In genomic region chr7:36986429-36987362, GRCh38 we compare ENCODE assay signal across 8 cellular contexts.
A peak's percentile ranks its signal among the peaks of the same experiment; 100 is the strongest.
DNase-seq lines count a peak whose midpoint lies in the region; ATAC-seq and TF ChIP-seq lines count a peak whose summit lies in the region.

No MANE protein-coding gene starts in this region.

- H3K36me3 ChIP-seq in NT2/D1 (ENCODE audit: insufficient read depth, insufficient read length, low read length), result no peaks in the 10 kb centered on the region

- H3K4me3 ChIP-seq in NT2/D1 (ENCODE audit: insufficient read length, low read depth), result no peak overlapping the region

- peak overlapping the region; percentile 10 for H3K27ac Mint-ChIP-seq in nephron progenitor cell
- no peak overlapping the region for H3K27ac Mint-ChIP-seq in stimulated activated memory B cell treated with anti-CD40 and anti-IgM and Interleukin-4, amounts not matched to agents 10 μg/mL and 1 μg/mL and 100 μg/mL, for 72 hours

- TF ChIP-seq CTCF in nephron progenitor cell (IDR thresholded peaks at IDR 0.05), result peak; percentile 68

- no peaks in the 10 kb centered on the region for H3K4me1 ChIP-seq in NT2/D1 (ENCODE audit: insufficient read depth, insufficient read length)

- no peaks in the 10 kb centered on the region for H3K9me3 ChIP-seq in NT2/D1 (ENCODE audit: insufficient read depth, low read length)

- H3K4me3 Mint-ChIP-seq in activated T-cell treated with anti-CD3 and anti-CD28 coated beads, Interleukin-2, amount 50 U/mL, for 4 hours, result no peak overlapping the region
- peak overlapping the region; percentile 24 for H3K4me3 Mint-ChIP-seq in nephron progenitor cell
- no peak overlapping the region for H3K4me3 Mint-ChIP-seq in stimulated activated memory B cell treated with anti-CD40 and anti-IgM and Interleukin-4, amounts not matched to agents 10 μg/mL and 1 μg/mL and 100 μg/mL, for 72 hours

- DNase-seq in DMS53 treated with DMSO at 0.1 percent for 48 hours (lab: John Stamatoyannopoulos, UW; ENCODE audit: unreplicated experiment) (peak; percentile 15), NT2/D1 (ENCODE audit: low read depth, low spot score) (peak; percentile 75), fibroblast of gingiva (ENCODE audit: low read depth) (peak; percentile 21), nephron progenitor cell (peak; percentile 75), superior temporal gyrus (ENCODE audit: extremely low spot score) (peak; percentile 83)
- peak; percentile 50 for DNase-seq in activated T-cell treated with anti-CD3 and anti-CD28 coated beads, Interleukin-2, amount 50 U/mL, for 4 hours

- H3K4me1 Mint-ChIP-seq in activated T-cell treated with anti-CD3 and anti-CD28 coated beads, Interleukin-2, amount 50 U/mL, for 4 hours (ENCODE audit: low read depth), result peaks cover 23% of the 10 kb centered on the region
- peaks cover 53% of the 10 kb centered on the region for H3K4me1 Mint-ChIP-seq in nephron progenitor cell
- peaks cover 62% of the 10 kb centered on the region for H3K4me1 Mint-ChIP-seq in stimulated activated memory B cell treated with anti-CD40 and anti-IgM and Interleukin-4, amounts not matched to agents 10 μg/mL and 1 μg/mL and 100 μg/mL, for 72 hours

- no peaks in the 10 kb centered on the region for H3K27me3 Mint-ChIP-seq in activated T-cell treated with anti-CD3 and anti-CD28 coated beads, Interleukin-2, amount 50 U/mL, for 4 hours (ENCODE audit: low read depth)
- no peaks in the 10 kb centered on the region for H3K27me3 Mint-ChIP-seq in nephron progenitor cell (ENCODE audit: low read depth, poor library complexity)
- no peaks in the 10 kb centered on the region for H3K27me3 Mint-ChIP-seq in stimulated activated memory B cell treated with anti-CD40 and anti-IgM and Interleukin-4, amounts not matched to agents 10 μg/mL and 1 μg/mL and 100 μg/mL, for 72 hours

- H3K9ac ChIP-seq in NT2/D1 (ENCODE audit: insufficient read length, low read depth), result no peak overlapping the region

- H3K36me3 Mint-ChIP-seq in activated T-cell treated with anti-CD3 and anti-CD28 coated beads, Interleukin-2, amount 50 U/mL, for 4 hours (ENCODE audit: insufficient read depth), result peaks cover 23% of the 10 kb centered on the region
- no peaks in the 10 kb centered on the region for H3K36me3 Mint-ChIP-seq in nephron progenitor cell (ENCODE audit: low read depth)
- H3K36me3 Mint-ChIP-seq in stimulated activated memory B cell treated with anti-CD40 and anti-IgM and Interleukin-4, amounts not matched to agents 10 μg/mL and 1 μg/mL and 100 μg/mL, for 72 hours, result peaks cover 8% of the 10 kb centered on the region

- H3K9me3 Mint-ChIP-seq in activated T-cell treated with anti-CD3 and anti-CD28 coated beads, Interleukin-2, amount 50 U/mL, for 4 hours, result no peaks in the 10 kb centered on the region
- no peaks in the 10 kb centered on the region for H3K9me3 Mint-ChIP-seq in nephron progenitor cell
- H3K9me3 Mint-ChIP-seq in stimulated activated memory B cell treated with anti-CD40 and anti-IgM and Interleukin-4, amounts not matched to agents 10 μg/mL and 1 μg/mL and 100 μg/mL, for 72 hours, result no peaks in the 10 kb centered on the region

- peak; percentile 53 for ATAC-seq in HG03175 (IDR thresholded peaks at IDR 0.05; ENCODE audit: unreplicated experiment)
- peak in 1 of 2 donors; percentile 70 for ATAC-seq in activated T-cell treated with anti-CD3 and anti-CD28 coated beads, Interleukin-2, amount 50 U/mL, for 4 hours
- ATAC-seq in stimulated activated memory B cell treated with anti-CD40 and anti-IgM and Interleukin-4, amounts not matched to agents 10 μg/mL and 1 μg/mL and 100 μg/mL, for 72 hours, result no peak

- H3K27me3 ChIP-seq in NT2/D1 (ENCODE audit: insufficient read depth, insufficient read length), result no peaks in the 10 kb centered on the region

Comparison
In these comparisons a context has a peak if more than half of its experiments do, and no peak if none do; other contexts are left out.
1. DNase-seq: peak in every context shown above with its lines; median percentile 83 in superior temporal gyrus; 75 in NT2/D1; 75 in nephron progenitor cell; 50 in activated T-cell treated with anti-CD3 and anti-CD28 coated beads, Interleukin-2, amount 50 U/mL, for 4 hours; 21 in fibroblast of gingiva; 15 in DMS53 treated with DMSO at 0.1 percent for 48 hours.